ENCODE assay signal across 13 cellular contexts in the genomic region with DNA sequence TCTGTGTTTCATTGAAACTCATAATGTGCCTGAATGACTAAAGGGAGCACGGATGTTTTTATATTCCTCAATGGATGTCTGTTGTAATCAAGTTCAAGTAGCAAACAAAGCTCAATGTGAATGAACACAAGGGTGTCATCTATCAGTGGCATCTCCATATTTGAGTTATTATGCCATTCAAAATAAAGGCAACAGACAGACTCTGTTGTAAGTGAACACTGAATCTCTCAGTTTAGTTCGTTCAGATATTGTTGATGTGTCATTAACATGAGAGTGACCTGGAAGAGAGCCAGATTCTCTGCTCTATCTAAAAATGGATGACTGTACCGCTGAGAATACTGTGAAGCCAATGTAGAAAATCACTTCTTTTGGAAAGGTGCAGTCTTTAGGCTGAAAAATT.
DNase-seq lines count a peak whose midpoint lies in the region; ATAC-seq and TF ChIP-seq lines count a peak whose summit lies in the region.
"Had no signal": no experiment of that assay in that cellular context is flagged by ENCODE, and none has a peak within 500 bp of the region (broad histone marks: within the 10 kb centered on the region; RNA-seq: fewer than 3 reads in every experiment).

No MANE protein-coding gene starts in this region.

- H2BK120ac ChIP-seq in IMR-90 (ENCODE audit: low read depth, low read length) = no peak overlapping the region

- H3K9ac ChIP-seq in IMR-90 (ENCODE audit: low read depth, low read length) = no peak overlapping the region

- DNase-seq in IMR-90 (peak; percentile 58), NCI-H2196 treated with DMSO at 0.1 percent for 48 hours (lab: John Stamatoyannopoulos, UW; ENCODE audit: unreplicated experiment) (peak; percentile 42), brain microvascular endothelial cell (peak; percentile 73), pons (ENCODE audit: low spot score) (peak; percentile 28), GM13976 (ENCODE audit: low spot score) (no peak), NAMALWA (ENCODE audit: low spot score) (no peak)
- DNase-seq: activated CD8-positive, alpha-beta memory T cell treated with anti-CD3 and anti-CD28 coated beads for 24 hours; effector memory CD8-positive, alpha-beta T cell; NK-92 treated with Interleukin-12 subunit alpha and Interleukin-12 subunit beta, amount 100 ng/mL, for 24 hours; spleen had no signal

- no peak overlapping the region for H3K18ac ChIP-seq in IMR-90 (ENCODE audit: low read depth, low read length)

- H2BK20ac ChIP-seq in IMR-90 (ENCODE audit: low read depth, low read length) = no peak overlapping the region

- ATAC-seq in IMR-90 (ENCODE audit: low read depth) (peak; percentile 35; the same call in 1 of the 2 replicates), HG03457 (IDR thresholded peaks at IDR 0.05; ENCODE audit: unreplicated experiment) (no peak)
- ATAC-seq: effector memory CD8-positive, alpha-beta T cell; natural killer cell treated with Interleukin-12 subunit alpha and Interleukin-12 subunit beta and Interleukin-15 and Interleukin-18, amount 100 ng/mL, for 72 hours had no signal

- H3K14ac ChIP-seq in IMR-90 (replicated peaks; ENCODE audit: low read depth, low read length) = no peak overlapping the region

- H4K8ac ChIP-seq in IMR-90 (ENCODE audit: low read depth in 2 of 2, low read length in 2 of 2) = no peak overlapping the region

- TF ChIP-seq RAD21 in IMR-90 (IDR thresholded peaks at IDR 0.05; ENCODE audit: low read length) = no peak

- H3K36me3 ChIP-seq in IMR-90 (ENCODE audit: control insufficient read depth, insufficient read depth, low read length) (no peaks in the 10 kb centered on the region), brain microvascular endothelial cell (replicated peaks) (no peaks in the 10 kb centered on the region)
- H3K36me3 ChIP-seq: spleen, vagina had no signal

- BruUV-seq in IMR-90 (replicated peaks; lab: Mats Ljungman, UMichigan) = no TSS peak

- no peak overlapping the region for H3K4ac ChIP-seq in IMR-90 (ENCODE audit: low read depth, low read length)

- no peak overlapping the region for H2AK9ac ChIP-seq in IMR-90 (replicated peaks; ENCODE audit: low read depth, low read length, poor library complexity)

- H4K5ac ChIP-seq in IMR-90 (ENCODE audit: low read depth, low read length) = no peak overlapping the region

- H3K56ac ChIP-seq in IMR-90 (ENCODE audit: extremely low read depth, insufficient read depth, low read length) = no peak overlapping the region

- no peaks in the 10 kb centered on the region for H3K79me1 ChIP-seq in IMR-90 (ENCODE audit: low read depth in 1 of 2, low read length in 2 of 2)

- dilution Hi-C loops in IMR-90 (cut with HindIII; ENCODE audit: low sequenced_read_pairs, unreplicated experiment) = no loop called here

- in situ Hi-C loops in IMR-90 (cut with MboI; ENCODE audit: low sequenced_read_pairs) (no loop called here), brain microvascular endothelial cell (cut with HindIII; ENCODE audit: low pct_ligation_motif_present, low sequenced_read_pairs) (no loop called here), GM13976 (cut with MboI; ENCODE audit: low sequenced_read_pairs, unreplicated experiment) (no loop called here)

- H3K23ac ChIP-seq in IMR-90 (ENCODE audit: low read depth, low read length) = no peak overlapping the region

- H3K27ac ChIP-seq in IMR-90 (ENCODE audit: insufficient read depth, low read length) (no peak overlapping the region), brain microvascular endothelial cell (no peak overlapping the region)
- H3K27ac ChIP-seq: spleen, vagina had no signal

- no peaks in the 10 kb centered on the region for H3K4me1 ChIP-seq in IMR-90 (ENCODE audit: control insufficient read depth, insufficient read depth, low read length)
- H3K4me1 ChIP-seq: spleen, vagina had no signal

- intact Hi-C loops in IMR-90 (cut with micrococcal nuclease) = loop anchor here (10.0 kb wide), 1 partner anchor 1042 kb away; no protein-coding TSS in a partner anchor

- 0% methylated on average over 1 of the region's 3 CpGs; no CpG with 5 or more reads in 1 of the 2 experiments for WGBS in IMR-90 (ENCODE audit: extremely low coverage in 2 of 2, insufficient read length in 1 of 2), 2 experiments

- no peak overlapping the region for H2AK5ac ChIP-seq in IMR-90 (ENCODE audit: low read depth, low read length)

- H3K27me3 ChIP-seq in IMR-90 (ENCODE audit: control insufficient read depth, insufficient read depth, low read length) = no peaks in the 10 kb centered on the region
- H3K27me3 ChIP-seq in brain microvascular endothelial cell (replicated peaks) = no peaks in the 10 kb centered on the region
- H3K27me3 ChIP-seq: spleen, vagina had no signal

- no peak overlapping the region for H2AFZ ChIP-seq in IMR-90 (replicated peaks; ENCODE audit: low read length, poor library complexity)

- H2BK15ac ChIP-seq in IMR-90 (ENCODE audit: low read depth, low read length) = no peak overlapping the region

- H4K91ac ChIP-seq in IMR-90 (ENCODE audit: insufficient read depth, low read depth, low read length) = no peak overlapping the region

- CTCF ChIA-PET in IMR-90 (lab: Yijun Ruan, JAX) = no interaction called here

- no peak for TF ChIP-seq POLR2A in IMR-90 (IDR thresholded peaks at IDR 0.05; ENCODE audit: low read depth, low read length)

- H3K4me2 ChIP-seq in IMR-90 (ENCODE audit: low read depth, low read length) = no peak overlapping the region

- no peaks in the 10 kb centered on the region for H4K20me1 ChIP-seq in IMR-90 (ENCODE audit: insufficient read depth, low read length)

- no peaks in the 10 kb centered on the region for H3K9me1 ChIP-seq in IMR-90 (ENCODE audit: insufficient read depth, low read length)

- POLR2A ChIA-PET in IMR-90 (lab: Charles Lee; ENCODE audit: unreplicated experiment) = no interaction called here

- H3K9me3 ChIP-seq in IMR-90 (ENCODE audit: control insufficient read depth, insufficient read depth, low read length) = no peaks in the 10 kb centered on the region
- H3K9me3 ChIP-seq: spleen, vagina had no signal

- TF ChIP-seq CTCF in IMR-90 (conservative IDR thresholded peaks at IDR 0.05; ENCODE audit: low read depth, low read length) (no peak), brain microvascular endothelial cell (IDR thresholded peaks at IDR 0.05; ENCODE audit: low read depth, low read length, missing control alignments) (no peak), GM13976 (IDR thresholded peaks at IDR 0.05; ENCODE audit: borderline replicate concordance, control extremely low read depth, extremely low read depth, insufficient read depth, missing control alignments) (no peak)

- H3K4me3 ChIP-seq in IMR-90 (ENCODE audit: insufficient read depth, low read depth, low read length) = no peak overlapping the region
- no peak overlapping the region for H3K4me3 ChIP-seq in brain microvascular endothelial cell (ENCODE audit: low read depth, low read length)
- H3K4me3 ChIP-seq: spleen, vagina had no signal

- H2BK5ac ChIP-seq in IMR-90 (ENCODE audit: low read depth, low read length, poor library complexity, severe bottlenecking) = no peak overlapping the region

TF ChIP-seq in IMR-90, 13 proteins besides CTCF, POLR2A, EP300 and RAD21:
- no peak for TF ChIP-seq CHD1 (IDR thresholded peaks at IDR 0.05; ENCODE audit: low read depth, low read length)
- TF ChIP-seq, protein P1, sequence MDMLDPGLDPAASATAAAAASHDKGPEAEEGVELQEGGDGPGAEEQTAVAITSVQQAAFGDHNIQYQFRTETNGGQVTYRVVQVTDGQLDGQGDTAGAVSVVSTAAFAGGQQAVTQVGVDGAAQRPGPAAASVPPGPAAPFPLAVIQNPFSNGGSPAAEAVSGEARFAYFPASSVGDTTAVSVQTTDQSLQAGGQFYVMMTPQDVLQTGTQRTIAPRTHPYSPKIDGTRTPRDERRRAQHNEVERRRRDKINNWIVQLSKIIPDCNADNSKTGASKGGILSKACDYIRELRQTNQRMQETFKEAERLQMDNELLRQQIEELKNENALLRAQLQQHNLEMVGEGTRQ (IDR thresholded peaks at IDR 0.05; ENCODE audit: low read depth, low read length) = no peak
- no peak for TF ChIP-seq RFX5 (IDR thresholded peaks at IDR 0.05; ENCODE audit: low read depth, low read length)
- no peak for TF ChIP-seq FOS (IDR thresholded peaks at IDR 0.05; ENCODE audit: low read depth, low read length)
- no peak for TF ChIP-seq SMC3 (IDR thresholded peaks at IDR 0.05; ENCODE audit: low read depth, low read length)
- TF ChIP-seq CEBPB (IDR thresholded peaks at IDR 0.05; ENCODE audit: low read depth, low read length) = no peak
- TF ChIP-seq RCOR1 (IDR thresholded peaks at IDR 0.05; ENCODE audit: insufficient replicate concordance, low read length) = no peak
- no peak for TF ChIP-seq BHLHE40 (IDR thresholded peaks at IDR 0.05; ENCODE audit: low read depth, low read length)

Comparison
In these comparisons a context has a peak if more than half of its experiments do, and no peak if none do; other contexts are left out.
1. DNase-seq: peak in IMR-90 (single experiment), NCI-H2196 treated with DMSO at 0.1 percent for 48 hours (single experiment), brain microvascular endothelial cell (single experiment) and pons (single experiment); none in GM13976 (single experiment) and NAMALWA (single experiment).